ENCODE assay signal across 17 cellular contexts in the genomic region with DNA sequence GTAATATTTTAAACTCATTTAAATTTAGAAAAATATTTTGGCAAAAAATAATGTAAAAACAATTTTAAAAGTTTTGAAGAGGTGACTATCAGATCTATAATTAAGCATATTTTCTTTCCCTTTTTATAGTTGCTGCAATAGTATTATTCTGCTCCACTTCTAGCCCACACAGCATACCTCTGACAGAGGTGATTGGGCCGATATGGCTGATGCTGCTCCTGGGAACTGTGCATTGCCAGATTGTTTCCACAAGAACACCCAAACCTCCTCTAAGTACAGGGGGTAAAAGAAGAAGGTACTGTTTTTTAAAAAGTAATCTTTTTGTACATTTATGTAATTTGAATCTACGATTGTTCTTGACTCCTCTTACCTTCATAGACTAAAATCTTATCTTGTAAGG.
DNase-seq lines count a peak whose midpoint lies in the region; ATAC-seq and TF ChIP-seq lines count a peak whose summit lies in the region.
"Had no signal": no experiment of that assay in that cellular context is flagged by ENCODE, and none has a peak within 500 bp of the region (broad histone marks: within the 10 kb centered on the region; RNA-seq: fewer than 3 reads in every experiment).

No MANE protein-coding gene starts in this region.

- CTCF ChIA-PET in activated B cell treated with CpG ODN at 0.5 μM for 24 hours (lab: Charles Lee) = interaction anchor here (0.8 kb wide), 1 partner anchor 110 kb away, joined by 3 read pairs; the partner anchor contains the start of genes PHTF2 and TMEM60

- H3K4me1 ChIP-seq in cardiac muscle cell (ENCODE audit: low read depth) = peaks cover 15% of the 10 kb centered on the region
- peaks cover 81% of the 10 kb centered on the region for H3K4me1 ChIP-seq in Karpas-422 (ENCODE audit: low read length)

- no peaks in the 10 kb centered on the region for H3K9me3 Mint-ChIP-seq in activated B cell treated with CpG ODN at 0.5 μM for 24 hours
- H3K9me3 Mint-ChIP-seq in activated T-helper 1 cell treated with anti-CD3 and anti-CD28 coated beads, Interleukin-12 subunit alpha, Interleukin-12 subunit beta, Interleukin-2, Interleukin-4 antibody, amounts not matched to agents 30 ng/mL and 10 ng/mL and 1 ng/mL, durations not matched to agents 14 hours and 24 hours and 36 hours = no peaks in the 10 kb centered on the region
- H3K9me3 Mint-ChIP-seq: CD8-positive, alpha-beta memory T cell; H9 had no signal

- H3K27me3 Mint-ChIP-seq in activated B cell treated with CpG ODN at 0.5 μM for 24 hours = no peaks in the 10 kb centered on the region
- no peaks in the 10 kb centered on the region for H3K27me3 Mint-ChIP-seq in activated T-helper 1 cell treated with anti-CD3 and anti-CD28 coated beads, Interleukin-12 subunit alpha, Interleukin-12 subunit beta, Interleukin-2, Interleukin-4 antibody, amounts not matched to agents 30 ng/mL and 10 ng/mL and 1 ng/mL, durations not matched to agents 14 hours and 24 hours and 36 hours (ENCODE audit: insufficient read depth)
- H3K27me3 Mint-ChIP-seq: CD8-positive, alpha-beta memory T cell had no signal

- H3K4me3 Mint-ChIP-seq in activated B cell treated with CpG ODN at 0.5 μM for 24 hours = no peak overlapping the region
- H3K4me3 Mint-ChIP-seq in activated T-helper 1 cell treated with anti-CD3 and anti-CD28 coated beads, Interleukin-12 subunit alpha, Interleukin-12 subunit beta, Interleukin-2, Interleukin-4 antibody, amounts not matched to agents 30 ng/mL and 10 ng/mL and 1 ng/mL, durations not matched to agents 14 hours and 24 hours and 36 hours = no peak overlapping the region
- H3K4me3 Mint-ChIP-seq: CD8-positive, alpha-beta memory T cell; H9 had no signal

- peak overlapping the region; percentile 35 for H3K27ac Mint-ChIP-seq in activated B cell treated with CpG ODN at 0.5 μM for 24 hours
- H3K27ac Mint-ChIP-seq in activated T-helper 1 cell treated with anti-CD3 and anti-CD28 coated beads, Interleukin-12 subunit alpha, Interleukin-12 subunit beta, Interleukin-2, Interleukin-4 antibody, amounts not matched to agents 30 ng/mL and 10 ng/mL and 1 ng/mL, durations not matched to agents 14 hours and 24 hours and 36 hours = no peak overlapping the region
- H3K27ac Mint-ChIP-seq: H9 had no signal

- H3K9ac ChIP-seq in Karpas-422 (ENCODE audit: low read length) = no peak overlapping the region
- H3K9ac ChIP-seq: BLaER1 treated with 17β-estradiol and CSF1 and Interleukin-3, amounts not matched to agents 10 nM and 100 nM had no signal

- TF ChIP-seq CTCF in cardiac muscle cell (IDR thresholded peaks at IDR 0.05; ENCODE audit: low read depth, low read length) = no peak
- no peak for TF ChIP-seq CTCF in activated B cell treated with CpG ODN at 0.5 μM for 24 hours (IDR thresholded peaks at IDR 0.05)

- peak overlapping the region; percentile 6 for H3K4me2 ChIP-seq in Karpas-422 (ENCODE audit: low read depth, low read length, poor library complexity, severe bottlenecking)
- H3K4me2 ChIP-seq: BLaER1 treated with 17β-estradiol and CSF1 and Interleukin-3, amounts not matched to agents 10 nM and 100 nM had no signal

- peaks cover 17% of the 10 kb centered on the region for H3K36me3 Mint-ChIP-seq in activated B cell treated with CpG ODN at 0.5 μM for 24 hours (ENCODE audit: low read depth)
- H3K36me3 Mint-ChIP-seq in activated T-helper 1 cell treated with anti-CD3 and anti-CD28 coated beads, Interleukin-12 subunit alpha, Interleukin-12 subunit beta, Interleukin-2, Interleukin-4 antibody, amounts not matched to agents 30 ng/mL and 10 ng/mL and 1 ng/mL, durations not matched to agents 14 hours and 24 hours and 36 hours (ENCODE audit: low read depth) = peaks cover 8% of the 10 kb centered on the region

- DNase-seq in cardiac muscle cell (ENCODE audit: low read depth in 1 of 2, low spot score in 1 of 2) (no peak), left cardiac atrium (no peak), Karpas-422 (no peak), activated B cell treated with CpG ODN at 0.5 μM for 24 hours (no peak), DMS53 treated with DMSO at 0.1 percent for 48 hours (lab: John Stamatoyannopoulos, UW; ENCODE audit: unreplicated experiment) (no peak)
- no peak for DNase-seq in activated T-helper 1 cell treated with anti-CD3 and anti-CD28 coated beads, Interleukin-12 subunit alpha, Interleukin-12 subunit beta, Interleukin-2, Interleukin-4 antibody, amounts not matched to agents 30 ng/mL and 10 ng/mL and 1 ng/mL, durations not matched to agents 14 hours and 24 hours and 36 hours (ENCODE audit: low spot score)
- DNase-seq: 8988T; CD8-positive, alpha-beta memory T cell; COR-L47; DMS 273 treated with DMSO at 0.1 percent for 48 hours; DMS53; GDM1; H9 had no signal

- intact Hi-C loops in left cardiac atrium (cut with DNase I) = no loop called here
- intact Hi-C loops in activated B cell treated with CpG ODN at 0.5 μM for 24 hours (cut with micrococcal nuclease) = loop anchor here (5.0 to 10.0 kb wide), 2 partner anchors 254 to 491 kb away; partner anchors contain the start of gene GSAP
- intact Hi-C loops in activated T-helper 1 cell treated with anti-CD3 and anti-CD28 coated beads, Interleukin-12 subunit alpha, Interleukin-12 subunit beta, Interleukin-2, Interleukin-4 antibody, amounts not matched to agents 30 ng/mL and 10 ng/mL and 1 ng/mL, durations not matched to agents 14 hours and 24 hours and 36 hours (cut with micrococcal nuclease) = no loop called here

- no peaks in the 10 kb centered on the region for H3K9me2 ChIP-seq in Karpas-422 (replicated peaks; ENCODE audit: insufficient read depth, low read length)

- peaks cover 73% of the 10 kb centered on the region for H3K79me2 ChIP-seq in Karpas-422 (ENCODE audit: low read length)

- H2AFZ ChIP-seq in Karpas-422 (ENCODE audit: low read length) = no peak overlapping the region

- H3K36me3 ChIP-seq in cardiac muscle cell (no peaks in the 10 kb centered on the region), Karpas-422 (ENCODE audit: insufficient read depth, low read length) (peaks cover 30% of the 10 kb centered on the region)

- H3K4me1 Mint-ChIP-seq in activated B cell treated with CpG ODN at 0.5 μM for 24 hours = peaks cover 42% of the 10 kb centered on the region
- peaks cover 6% of the 10 kb centered on the region for H3K4me1 Mint-ChIP-seq in activated T-helper 1 cell treated with anti-CD3 and anti-CD28 coated beads, Interleukin-12 subunit alpha, Interleukin-12 subunit beta, Interleukin-2, Interleukin-4 antibody, amounts not matched to agents 30 ng/mL and 10 ng/mL and 1 ng/mL, durations not matched to agents 14 hours and 24 hours and 36 hours (ENCODE audit: low read depth)
- H3K4me1 Mint-ChIP-seq: H9 had no signal

- H3K27me3 ChIP-seq in cardiac muscle cell (no peaks in the 10 kb centered on the region), Karpas-422 (ENCODE audit: low read length) (no peaks in the 10 kb centered on the region)
- H3K27me3 ChIP-seq: BLaER1 treated with 17β-estradiol and CSF1 and Interleukin-3, amounts not matched to agents 10 nM and 100 nM had no signal

- POLR2A ChIA-PET in activated B cell treated with CpG ODN at 0.5 μM for 24 hours (lab: Charles Lee) = interaction anchor here (0.5 to 3.8 kb wide), 3 partner anchors 110 to 492 kb away, joined by 4 to 22 read pairs (median 4); partner anchors contain the start of genes GSAP, PHTF2, RSBN1L and TMEM60

- no peaks in the 10 kb centered on the region for H4K20me1 ChIP-seq in Karpas-422 (ENCODE audit: insufficient read depth, low read depth, low read length)
- H4K20me1 ChIP-seq: BLaER1 treated with 17β-estradiol and CSF1 and Interleukin-3, amounts not matched to agents 10 nM and 100 nM had no signal

- ATAC-seq in left cardiac atrium (no peak), activated B cell treated with CpG ODN at 0.5 μM for 24 hours (ENCODE audit: low read depth) (no peak), HG03354 (IDR thresholded peaks at IDR 0.05; ENCODE audit: poor library complexity, severe bottlenecking, unreplicated experiment) (no peak), GM21390 (IDR thresholded peaks at IDR 0.05; ENCODE audit: unreplicated experiment) (no peak)
- ATAC-seq: HepG2 had no signal

- H3K4me3 ChIP-seq in cardiac muscle cell (no peak overlapping the region), Karpas-422 (ENCODE audit: low read length) (no peak overlapping the region)
- H3K4me3 ChIP-seq: BLaER1 treated with 17β-estradiol and CSF1 and Interleukin-3, amounts not matched to agents 10 nM and 100 nM had no signal

- H3K27ac ChIP-seq in cardiac muscle cell (peak overlapping the region; percentile 32), Karpas-422 (ENCODE audit: low read length) (peak overlapping the region; percentile 99)
- H3K27ac ChIP-seq: BLaER1 treated with 17β-estradiol and CSF1 and Interleukin-3, amounts not matched to agents 10 nM and 100 nM had no signal

- H3K9me3 ChIP-seq in cardiac muscle cell (ENCODE audit: low read depth) (no peaks in the 10 kb centered on the region), Karpas-422 (ENCODE audit: low read length) (no peaks in the 10 kb centered on the region)
- H3K9me3 ChIP-seq: BLaER1 treated with 17β-estradiol and CSF1 and Interleukin-3, amounts not matched to agents 10 nM and 100 nM had no signal
